In the genomic region with DNA sequence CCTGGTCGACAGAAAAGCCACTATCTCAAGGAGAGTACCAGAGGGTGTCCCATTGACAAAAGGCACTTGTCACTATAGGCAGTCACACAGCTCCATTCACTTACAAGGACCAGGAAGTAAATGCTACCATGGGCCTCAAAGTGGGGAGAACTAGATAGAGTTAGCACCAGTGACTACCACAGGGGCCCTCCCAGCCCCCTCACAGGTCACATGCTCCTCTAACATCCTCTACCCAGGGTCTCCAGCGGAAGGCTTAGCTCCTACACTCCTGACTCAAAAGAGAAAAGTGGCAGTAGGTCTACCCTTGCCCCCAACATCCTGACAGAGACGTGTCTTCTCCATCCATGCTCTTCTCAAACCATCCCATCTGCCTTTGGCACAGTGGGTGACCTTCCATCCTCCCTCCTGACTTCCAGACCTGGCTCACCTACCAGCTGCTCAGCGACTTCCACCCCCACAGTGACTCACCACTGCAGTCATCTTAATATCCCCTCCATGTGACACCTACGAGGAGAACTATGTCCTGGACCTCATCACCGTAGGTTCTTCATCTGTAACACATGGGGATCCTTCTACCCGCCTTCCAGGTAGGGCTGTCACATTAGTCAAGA, we compare ENCODE assay signal across 15 cellular contexts. TPM values are rescaled to one million over a fixed set of nuclear protein-coding genes. Genes with fewer than 3 reads are reported as not detected.
DNase-seq lines count a peak whose midpoint lies in the region; ATAC-seq, FAIRE-seq and TF ChIP-seq lines count a peak whose summit lies in the region.
"Had no signal": no experiment of that assay in that cellular context is flagged by ENCODE, and none has a peak within 500 bp of the region (broad histone marks: within the 10 kb centered on the region; RNA-seq: fewer than 3 reads in every experiment).

No MANE protein-coding gene starts in this region.

- no peaks in the 10 kb centered on the region for H3K9me2 ChIP-seq in OCI-LY7 (ENCODE audit: insufficient read depth, low read length)

- H3K27me3 ChIP-seq in GM12878 (replicated peaks in 1 of 2; ENCODE audit: control insufficient read depth in 2 of 2, insufficient read depth in 2 of 2, low read length in 1 of 2) = peaks cover 0 to 1% of the 10 kb centered on the region in 2 experiments; a peak in 2 of 4 replicates
- H3K27me3 ChIP-seq: ovary had no signal

- TF ChIP-seq POLR2A in GM12878 (IDR thresholded peaks at IDR 0.05; ENCODE audit: low read depth, low read length) = no peak

- intact Hi-C loops in OCI-LY7 (cut with micrococcal nuclease; ENCODE audit: unreplicated experiment) = no loop called here
- intact Hi-C loops in GM12878 (cut with micrococcal nuclease; ENCODE audit: unreplicated experiment) = loop anchor here (10.0 kb wide), 1 partner anchor 217 kb away; no protein-coding TSS in a partner anchor

- H3K9me3 ChIP-seq in OCI-LY7 (ENCODE audit: low read length) = no peaks in the 10 kb centered on the region
- no peaks in the 10 kb centered on the region for H3K9me3 ChIP-seq in GM12878 (replicated peaks; ENCODE audit: control insufficient read depth, insufficient read depth, low read length)
- H3K9me3 ChIP-seq: ovary had no signal

- SMC1A ChIA-PET in GM12878 (lab: Charles Lee; ENCODE audit: uncharacterized antibody, unreplicated experiment) = interaction anchor here (0.6 to 2.1 kb wide), 6 partner anchors 15 to 219 kb away, joined by 3 to 8 read pairs (median 6); no protein-coding TSS in a partner anchor

- H3K4me2 ChIP-seq in OCI-LY7 (ENCODE audit: low read length) (no peak overlapping the region), GM12878 (ENCODE audit: control insufficient read depth, insufficient read depth) (no peak overlapping the region)

- TF ChIP-seq EP300 in GM12878 (IDR thresholded peaks at IDR 0.05; ENCODE audit: borderline replicate concordance in 1 of 2, control insufficient read depth in 1 of 2, low read depth in 2 of 2, low read length in 2 of 2) = no peak

- H3K4me1 ChIP-seq in OCI-LY7 (ENCODE audit: insufficient read depth, low read length, poor library complexity, severe bottlenecking) (peaks cover 11% of the 10 kb centered on the region), GM12878 (ENCODE audit: control insufficient read depth, insufficient read depth, low read length) (peaks cover 6% of the 10 kb centered on the region)

- no peak for TF ChIP-seq RAD21 in GM12878 (IDR thresholded peaks at IDR 0.05; ENCODE audit: insufficient read depth, low read depth, low read length)

- H4K20me1 ChIP-seq in OCI-LY7 (ENCODE audit: insufficient read depth, low read length) = no peaks in the 10 kb centered on the region
- H4K20me1 ChIP-seq in GM12878 (ENCODE audit: control insufficient read depth, insufficient read depth) = no peaks in the 10 kb centered on the region

- TF ChIP-seq CTCF in OCI-LY7 (conservative IDR thresholded peaks at IDR 0.05; ENCODE audit: low read length) (no peak), GM12878 (IDR thresholded peaks at IDR 0.05 in 2 of 3, conservative IDR thresholded peaks at IDR 0.05 in 1 of 3; ENCODE audit: control insufficient read depth in 2 of 3, extremely low read depth in 1 of 3, insufficient read depth in 1 of 3, low read depth in 3 of 3, low read length in 3 of 3) (no peak)

- ATAC-seq in GM12878 (peak; percentile 18; the same call in 1 of the 3 replicates), HG03460 (IDR thresholded peaks at IDR 0.05; ENCODE audit: unreplicated experiment) (no peak)
- ATAC-seq: esophagus mucosa had no signal

- H2AFZ ChIP-seq in OCI-LY7 (ENCODE audit: low read length) = no peak overlapping the region; the same call in 1 of the 2 replicates
- no peak overlapping the region for H2AFZ ChIP-seq in GM12878 (ENCODE audit: control insufficient read depth, low read depth, low read length)

- POLR2A ChIA-PET in OCI-LY7 (lab: Charles Lee) (interaction anchor here (0.6 to 1.0 kb wide), 2 partner anchors 15 to 72 kb away, joined by 4 to 10 read pairs; no protein-coding TSS in a partner anchor), GM12878 (lab: Charles Lee) (interaction anchor here (1.5 kb wide), 1 partner anchor 15 kb away, joined by 4 read pairs; no protein-coding TSS in a partner anchor)

- no peak overlapping the region for H3K9ac ChIP-seq in GM12878 (ENCODE audit: control insufficient read depth, insufficient read depth, low read length)

- H3K27ac ChIP-seq in OCI-LY7 (ENCODE audit: low read depth, low read length, poor library complexity, severe bottlenecking) (no peak overlapping the region), GM12878 (ENCODE audit: control insufficient read depth, insufficient read depth) (no peak overlapping the region)
- H3K27ac ChIP-seq: 22Rv1, ovary had no signal

- H3K79me2 ChIP-seq in OCI-LY7 (ENCODE audit: insufficient read depth, low read depth, low read length) (no peaks in the 10 kb centered on the region), GM12878 (ENCODE audit: control insufficient read depth, insufficient read depth, low read length) (no peaks in the 10 kb centered on the region)

- FAIRE-seq in GM12878 (lab: Jason Lieb, UNC) = peak; percentile 47

- BruUV-seq in OCI-LY7 (replicated peaks; lab: Mats Ljungman, UMichigan) (no TSS peak), GM12878 (replicated peaks; lab: Mats Ljungman, UMichigan) (no TSS peak)

- in situ Hi-C loops in GM12878 (cut with MboI) = no loop called here

- 37% methylated on average over 7 of the region's 7 CpGs for WGBS in GM12878 (ENCODE audit: insufficient coverage, insufficient replicate concordance, low lambda C conversion rate, missing lambda C conversion rate)

- H3K36me3 ChIP-seq in OCI-LY7 (ENCODE audit: insufficient read depth, low read length) (no peaks in the 10 kb centered on the region), GM12878 (ENCODE audit: control insufficient read depth in 2 of 2, insufficient read depth in 2 of 2, low read length in 1 of 2) (no peaks in the 10 kb centered on the region)
- H3K36me3 ChIP-seq: ovary had no signal

- DNase-seq in DMS 273 (lab: John Stamatoyannopoulos, UW; ENCODE audit: unreplicated experiment) = peak; percentile 38
- no peak for DNase-seq in DMS 273 treated with DMSO at 0.1 percent for 48 hours (lab: John Stamatoyannopoulos, UW)
- peak; percentile 17 for DNase-seq in OCI-LY7 (ENCODE audit: low spot score)
- no peak for DNase-seq in GM12878 (ENCODE audit: low read depth, low spot score)
- DNase-seq in stimulated activated CD4-positive, alpha-beta T cell treated with anti-CD3 and anti-CD28 coated beads, Interleukin-2, amount 100 ng/mL, for 4 hours (ENCODE audit: low read depth) = peak; percentile 36
- no peak for DNase-seq in cerebellum (ENCODE audit: low spot score)
- no peak for DNase-seq in cerebellar cortex (ENCODE audit: low spot score)
- DNase-seq: amniotic stem cell, GDM1, kidney glomerular epithelial cell, NCI-H446, ovary had no signal

- CTCF ChIA-PET in OCI-LY7 (lab: Charles Lee; ENCODE audit: unreplicated experiment) = no interaction called here
- CTCF ChIA-PET in GM12878 (lab: Yijun Ruan, JAX) = interaction anchor here (0.9 to 5.4 kb wide), 8 partner anchors 10 to 220 kb away, joined by 3 to 43 read pairs (median 4); no protein-coding TSS in a partner anchor

- RAD21 ChIA-PET in GM12878 (lab: Charles Lee; ENCODE audit: unreplicated experiment) = interaction anchor here (1.2 to 2.0 kb wide), 4 partner anchors 15 to 70 kb away, joined by 3 to 6 read pairs (median 4); no protein-coding TSS in a partner anchor

- no peak overlapping the region for H3K4me3 ChIP-seq in OCI-LY7 (ENCODE audit: low read depth, low read length, poor library complexity, severe bottlenecking)
- H3K4me3 ChIP-seq in GM12878 = no peak overlapping the region
- H3K4me3 ChIP-seq: ovary had no signal

TF ChIP-seq in GM12878, 131 proteins besides CTCF, POLR2A, EP300 and RAD21 (continues in another document):
- TF ChIP-seq PAX5 (IDR thresholded peaks at IDR 0.05; ENCODE audit: borderline replicate concordance, low read depth, low read length) (no peak), SREBF1 (IDR thresholded peaks at IDR 0.05; ENCODE audit: low read length) (no peak), EGR1 (IDR thresholded peaks at IDR 0.05; ENCODE audit: borderline replicate concordance in 1 of 2, low read depth in 2 of 2, low read length in 2 of 2) (peak in 1 of 2 experiments; percentile 31; a peak in 1 of 3 replicates), TCF7 (IDR thresholded peaks at IDR 0.05; ENCODE audit: borderline replicate concordance) (no peak), RBBP5 (conservative IDR thresholded peaks at IDR 0.05) (no peak)
- TF ChIP-seq, protein P1, sequence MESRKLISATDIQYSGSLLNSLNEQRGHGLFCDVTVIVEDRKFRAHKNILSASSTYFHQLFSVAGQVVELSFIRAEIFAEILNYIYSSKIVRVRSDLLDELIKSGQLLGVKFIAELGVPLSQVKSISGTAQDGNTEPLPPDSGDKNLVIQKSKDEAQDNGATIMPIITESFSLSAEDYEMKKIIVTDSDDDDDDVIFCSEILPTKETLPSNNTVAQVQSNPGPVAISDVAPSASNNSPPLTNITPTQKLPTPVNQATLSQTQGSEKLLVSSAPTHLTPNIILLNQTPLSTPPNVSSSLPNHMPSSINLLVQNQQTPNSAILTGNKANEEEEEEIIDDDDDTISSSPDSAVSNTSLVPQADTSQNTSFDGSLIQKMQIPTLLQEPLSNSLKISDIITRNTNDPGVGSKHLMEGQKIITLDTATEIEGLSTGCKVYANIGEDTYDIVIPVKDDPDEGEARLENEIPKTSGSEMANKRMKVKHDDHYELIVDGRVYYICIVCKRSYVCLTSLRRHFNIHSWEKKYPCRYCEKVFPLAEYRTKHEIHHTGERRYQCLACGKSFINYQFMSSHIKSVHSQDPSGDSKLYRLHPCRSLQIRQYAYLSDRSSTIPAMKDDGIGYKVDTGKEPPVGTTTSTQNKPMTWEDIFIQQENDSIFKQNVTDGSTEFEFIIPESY (IDR thresholded peaks at IDR 0.05) = no peak

RNA-seq across cellular contexts. Expression of a gene that starts 5.6 kb away (rescaled TPM):
- total RNA-seq in OCI-LY7 (2014; rRNA removed; shearing (Covaris generic)) = 2.6 and 2.8 TPM in 2 replicates
- total RNA-seq in OCI-LY7 (2022) = 7.2 and 7.3 TPM in 2 replicates
- total RNA-seq in GM12878 (2013; cell fraction: nucleolus; rRNA removed) = 87.0 and 94.0 TPM in 2 replicates
- 18.1 and 28.1 TPM in 2 replicates for total RNA-seq in GM12878 (2014; rRNA removed)
- total RNA-seq in GM12878 (2014; rRNA removed; fragmentation: Illumina TruSeq; extraction: Trizol) = 17.7 and 18.5 TPM in 2 replicates
- total RNA-seq in GM12878 (2021) = 47.8 and 51.6 TPM in 2 replicates
- 9.7 TPM for polyA plus RNA-seq in GM12878 (2011; ENCODE audit: low read depth)
- polyA plus RNA-seq in GM12878 (2011; rRNA removed) = 4.9 and 7.4 TPM in 2 replicates
- polyA plus RNA-seq in GM12878 (2011; cell fraction: cytosol; rRNA removed) = 8.9 and 11.4 TPM in 2 replicates
- 27.4 and 39.0 TPM in 2 replicates for polyA plus RNA-seq in GM12878 (2011; cell fraction: nucleus; rRNA removed)
- 17.3 and 21.3 TPM in 2 replicates for polyA plus RNA-seq in GM12878 (2012)
- 10.1 and 15.7 TPM in 2 replicates for polyA plus RNA-seq in GM12878 (2014; fragmentation: Illumina TruSeq; extraction: Trizol)
- polyA plus RNA-seq in GM12878 (2014; fragmentation: Nextera tagmentation; extraction: Ambion mirVana) = 10 to 100 TPM; 11.1 to 29.9 TPM
- 24.5 and 25.4 TPM in 2 replicates for polyA plus RNA-seq in GM12878 (2014; rRNA removed)
- polyA plus RNA-seq in GM12878 (2016; fragmentation: Nextera tagmentation; extraction: Ambion mirVana) = 10 to 100 TPM; 12.3 to 16.3 TPM
- 24.2 and 40.7 TPM in 2 replicates for polyA minus RNA-seq in GM12878 (2011; rRNA and poly(A)+ RNA removed)
- 7.3 and 19.0 TPM in 2 replicates for polyA minus RNA-seq in GM12878 (2011; cell fraction: cytosol; rRNA and poly(A)+ RNA removed)
- 17.5 and 40.3 TPM in 2 replicates for polyA minus RNA-seq in GM12878 (2011; cell fraction: nucleus; rRNA and poly(A)+ RNA removed)
- 63.3 TPM for total RNA-seq in cerebellum

Comparison
In these comparisons a context has a peak if more than half of its experiments do, and no peak if none do; other contexts are left out.
1. DNase-seq: peak in DMS 273 (single experiment), OCI-LY7 (single experiment) and stimulated activated CD4-positive, alpha-beta T cell treated with anti-CD3 and anti-CD28 coated beads, Interleukin-2, amount 100 ng/mL, for 4 hours (single experiment); none in DMS 273 treated with DMSO at 0.1 percent for 48 hours (single experiment), GM12878 (single experiment), cerebellum (single experiment) and cerebellar cortex (single experiment).